In genomic region chr13:86974251-86974994, GRCh38 we compare ENCODE assay signal across 20 cellular contexts.
"Had no signal": no experiment of that assay in that cellular context is flagged by ENCODE, and none has a peak within 500 bp of the region (broad histone marks: within the 10 kb centered on the region; RNA-seq: fewer than 3 reads in every experiment).

No MANE protein-coding gene starts in this region.

- H3K4me3 ChIP-seq: coronary artery, left ventricle myocardium inferior, ovary, right lobe of liver, smooth muscle cell, thyroid gland had no signal

- H3K27me3 ChIP-seq: brain microvascular endothelial cell, ovary, right lobe of liver, thyroid gland had no signal

- H3K27ac ChIP-seq: brain microvascular endothelial cell, coronary artery, left ventricle myocardium inferior, ovary, right lobe of liver, thyroid gland had no signal

- H3K9me3 ChIP-seq: left ventricle myocardium inferior, ovary, right lobe of liver, thyroid gland had no signal

- H3K36me3 Mint-ChIP-seq: naive thymus-derived CD4-positive, alpha-beta T cell; stimulated activated naive B cell treated with anti-CD40 and anti-IgM and Interleukin-4, amounts not matched to agents 10 μg/mL and 1 μg/mL and 100 μg/mL, for 72 hours; T-cell had no signal

- H3K4me3 Mint-ChIP-seq: activated CD4-positive, alpha-beta T cell treated with anti-CD3 and anti-CD28 coated beads, Interleukin-2, amount 10 ng/mL, durations not matched to agents 7 days and 5 days; activated CD8-positive, alpha-beta T cell treated with anti-CD3 and anti-CD28 coated beads, Interleukin-2, amount 10 ng/mL, durations not matched to agents 7 days and 5 days; activated naive CD4-positive, alpha-beta T cell treated with anti-CD3 and anti-CD28 coated beads for 36 hours; activated naive CD8-positive, alpha-beta T cell treated with anti-CD3 and anti-CD28 coated beads, Interleukin-2, amount 50 U/mL, for 24 hours; activated T-cell treated with anti-CD3 and anti-CD28 coated beads, Interleukin-2, amount 50 U/mL, for 24 hours; central memory CD8-positive, alpha-beta T cell; naive thymus-derived CD4-positive, alpha-beta T cell; stimulated activated naive B cell treated with anti-CD40 and anti-IgM and Interleukin-4, amounts not matched to agents 10 μg/mL and 1 μg/mL and 100 μg/mL, for 72 hours; T-cell had no signal

- ATAC-seq: activated CD4-positive, CD25-positive, alpha-beta regulatory T cell treated with anti-CD3 and anti-CD28 coated beads, Interleukin-2, amount 50 U/mL, for 24 hours; activated CD8-positive, alpha-beta T cell treated with anti-CD3 and anti-CD28 coated beads, Interleukin-2, amount 10 ng/mL, durations not matched to agents 7 days and 5 days; activated naive CD8-positive, alpha-beta T cell treated with anti-CD3 and anti-CD28 coated beads, Interleukin-2, amount 50 U/mL, for 24 hours; naive thymus-derived CD4-positive, alpha-beta T cell; stimulated activated naive B cell treated with anti-CD40 and anti-IgM and Interleukin-4, amounts not matched to agents 10 μg/mL and 1 μg/mL and 100 μg/mL, for 72 hours; T-cell had no signal

- DNase-seq: activated CD4-positive, alpha-beta T cell treated with anti-CD3 and anti-CD28 coated beads, Interleukin-2, amount 10 ng/mL, durations not matched to agents 7 days and 5 days; activated CD8-positive, alpha-beta T cell treated with anti-CD3 and anti-CD28 coated beads, Interleukin-2, amount 10 ng/mL, durations not matched to agents 7 days and 5 days; activated naive CD4-positive, alpha-beta T cell treated with anti-CD3 and anti-CD28 coated beads for 36 hours; activated naive CD8-positive, alpha-beta T cell treated with anti-CD3 and anti-CD28 coated beads, Interleukin-2, amount 50 U/mL, for 24 hours; activated T-cell treated with anti-CD3 and anti-CD28 coated beads, Interleukin-2, amount 50 U/mL, for 24 hours; anterior cingulate cortex; brain microvascular endothelial cell; left ventricle myocardium inferior; naive thymus-derived CD4-positive, alpha-beta T cell; ovary; right lobe of liver; stimulated activated CD4-positive, alpha-beta T cell treated with anti-CD3 and anti-CD28 coated beads, Interleukin-4, amount 100 ng/mL, for 24 hours; stimulated activated naive B cell treated with anti-CD40 and anti-IgM and Interleukin-4, amounts not matched to agents 10 μg/mL and 1 μg/mL and 100 μg/mL, for 72 hours; T-cell; T-helper 9 cell; thyroid gland had no signal

- H3K27me3 Mint-ChIP-seq: activated CD4-positive, alpha-beta T cell treated with anti-CD3 and anti-CD28 coated beads, Interleukin-2, amount 10 ng/mL, durations not matched to agents 7 days and 5 days; activated naive CD8-positive, alpha-beta T cell treated with anti-CD3 and anti-CD28 coated beads, Interleukin-2, amount 50 U/mL, for 24 hours; activated T-cell treated with anti-CD3 and anti-CD28 coated beads, Interleukin-2, amount 50 U/mL, for 24 hours; central memory CD8-positive, alpha-beta T cell; naive thymus-derived CD4-positive, alpha-beta T cell; stimulated activated naive B cell treated with anti-CD40 and anti-IgM and Interleukin-4, amounts not matched to agents 10 μg/mL and 1 μg/mL and 100 μg/mL, for 72 hours; T-cell had no signal

- H3K27ac Mint-ChIP-seq: activated CD4-positive, alpha-beta T cell treated with anti-CD3 and anti-CD28 coated beads, Interleukin-2, amount 10 ng/mL, durations not matched to agents 7 days and 5 days; activated CD8-positive, alpha-beta T cell treated with anti-CD3 and anti-CD28 coated beads, Interleukin-2, amount 10 ng/mL, durations not matched to agents 7 days and 5 days; activated naive CD4-positive, alpha-beta T cell treated with anti-CD3 and anti-CD28 coated beads for 36 hours; activated naive CD8-positive, alpha-beta T cell treated with anti-CD3 and anti-CD28 coated beads, Interleukin-2, amount 50 U/mL, for 24 hours; activated T-cell treated with anti-CD3 and anti-CD28 coated beads, Interleukin-2, amount 50 U/mL, for 24 hours; naive thymus-derived CD4-positive, alpha-beta T cell; stimulated activated naive B cell treated with anti-CD40 and anti-IgM and Interleukin-4, amounts not matched to agents 10 μg/mL and 1 μg/mL and 100 μg/mL, for 72 hours; T-cell had no signal

- H3K9me3 Mint-ChIP-seq: activated CD4-positive, alpha-beta T cell treated with anti-CD3 and anti-CD28 coated beads, Interleukin-2, amount 10 ng/mL, durations not matched to agents 7 days and 5 days; activated T-cell treated with anti-CD3 and anti-CD28 coated beads, Interleukin-2, amount 50 U/mL, for 24 hours had no signal

- H3K4me1 Mint-ChIP-seq: activated CD4-positive, alpha-beta T cell treated with anti-CD3 and anti-CD28 coated beads, Interleukin-2, amount 10 ng/mL, durations not matched to agents 7 days and 5 days; activated naive CD8-positive, alpha-beta T cell treated with anti-CD3 and anti-CD28 coated beads, Interleukin-2, amount 50 U/mL, for 24 hours; central memory CD8-positive, alpha-beta T cell; naive thymus-derived CD4-positive, alpha-beta T cell; stimulated activated naive B cell treated with anti-CD40 and anti-IgM and Interleukin-4, amounts not matched to agents 10 μg/mL and 1 μg/mL and 100 μg/mL, for 72 hours; T-cell had no signal

- H3K4me1 ChIP-seq: left ventricle myocardium inferior, right lobe of liver, thyroid gland had no signal

- H3K4me2 ChIP-seq: smooth muscle cell had no signal

- H3K36me3 ChIP-seq: brain microvascular endothelial cell, left ventricle myocardium inferior, ovary, right lobe of liver, thyroid gland had no signal
